In genomic region chrX:69161371-69161770, GRCh38 we compare ENCODE assay signal across 1 cellular context.
TF ChIP-seq lines count a peak whose summit lies in the region.

No MANE protein-coding gene starts in this region.

TF ChIP-seq in HepG2, 621 proteins besides CTCF, POLR2A, EP300 and RAD21 (continued from another document):
- TF ChIP-seq ZNF770 (CRISPR knock-in tag; IDR thresholded peaks at IDR 0.05) (no peak), ATF7-NPFF (CRISPR knock-in tag; IDR thresholded peaks at IDR 0.05; ENCODE audit: low read depth) (no peak), ZNF230 (CRISPR knock-in tag; IDR thresholded peaks at IDR 0.05) (no peak), KLF13 (CRISPR knock-in tag; IDR thresholded peaks at IDR 0.05) (no peak), DBP (CRISPR knock-in tag; IDR thresholded peaks at IDR 0.05; ENCODE audit: not compliant biosample characterization) (no peak), ZFY (CRISPR knock-in tag; IDR thresholded peaks at IDR 0.05) (no peak), BRD4 (CRISPR knock-in tag; IDR thresholded peaks at IDR 0.05) (no peak), ZNF256 (CRISPR knock-in tag; conservative IDR thresholded peaks at IDR 0.05) (no peak), SPEN (CRISPR knock-in tag; IDR thresholded peaks at IDR 0.05; ENCODE audit: low read depth) (no peak), FOSL1 (CRISPR knock-in tag; IDR thresholded peaks at IDR 0.05; ENCODE audit: borderline replicate concordance) (no peak), HMGA1 (CRISPR knock-in tag; conservative IDR thresholded peaks at IDR 0.05) (no peak), JUN (CRISPR knock-in tag; IDR thresholded peaks at IDR 0.05) (no peak)
TF ChIP-seq in HepG2: peak in this region for 0.
